9 cellular contexts compared by ENCODE assay signal in the genomic region with DNA sequence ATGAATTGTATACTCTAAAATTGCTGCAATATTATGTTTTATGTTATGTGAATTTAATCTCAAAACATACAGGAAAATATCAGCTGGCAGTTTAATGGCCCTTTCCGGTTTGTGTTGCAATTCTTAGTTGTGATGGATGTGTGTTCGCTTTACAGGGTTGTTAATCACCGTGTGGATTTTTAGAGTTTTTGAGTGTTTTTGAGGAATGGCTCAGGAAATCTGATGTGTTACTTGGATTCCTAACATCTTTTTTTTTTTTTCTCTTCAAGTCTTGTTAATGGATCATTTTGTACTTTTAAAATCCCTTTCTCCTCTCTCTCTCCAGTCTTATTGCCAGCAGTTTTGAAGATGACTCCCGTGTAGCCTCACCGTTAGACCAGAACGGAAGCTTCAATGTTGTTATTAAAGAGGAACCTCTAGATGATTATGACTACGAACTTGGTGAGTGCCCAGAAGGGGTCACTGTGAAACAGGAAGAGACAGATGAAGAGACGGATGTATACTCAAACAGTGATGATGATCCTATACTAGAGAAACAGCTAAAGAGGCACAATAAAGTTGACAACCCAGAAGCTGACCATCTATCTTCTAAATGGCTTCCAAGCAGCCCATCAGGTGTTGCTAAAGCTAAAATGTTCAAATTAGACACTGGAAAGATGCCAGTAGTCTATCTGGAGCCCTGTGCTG. TPM values are rescaled to one million over a fixed set of nuclear protein-coding genes. Genes with fewer than 3 reads are reported as not detected.
A peak's percentile ranks its signal among the peaks of the same experiment; 100 is the strongest.
DNase-seq lines count a peak whose midpoint lies in the region; ATAC-seq, FAIRE-seq and TF ChIP-seq lines count a peak whose summit lies in the region.
"Had no signal": no experiment of that assay in that cellular context is flagged by ENCODE, and none has a peak within 500 bp of the region (broad histone marks: within the 10 kb centered on the region; RNA-seq: fewer than 3 reads in every experiment).

No MANE protein-coding gene starts in this region.

- no peak overlapping the region for H3K4me2 ChIP-seq in astrocyte (ENCODE audit: low read length)

- no peak overlapping the region for H3K27ac Mint-ChIP-seq in astrocyte (ENCODE audit: unreplicated experiment)

- FAIRE-seq in astrocyte (lab: Jason Lieb, UNC) (no peak), urothelium cell line (lab: Jason Lieb, UNC) (no peak)

- H3K9me3 ChIP-seq in BE2C (no peaks in the 10 kb centered on the region), RWPE2 (ENCODE audit: severe bottlenecking) (no peaks in the 10 kb centered on the region), astrocyte (ENCODE audit: insufficient read depth, low read depth, low read length) (no peaks in the 10 kb centered on the region)

- no peaks in the 10 kb centered on the region for H3K27me3 Mint-ChIP-seq in astrocyte (ENCODE audit: low read depth, unreplicated experiment)

- H3K27ac ChIP-seq in RWPE2 (ENCODE audit: poor library complexity, severe bottlenecking) (no peak overlapping the region), astrocyte (ENCODE audit: low read depth, low read length) (no peak overlapping the region)

- peaks cover 72% of the 10 kb centered on the region for H3K79me2 ChIP-seq in astrocyte (ENCODE audit: insufficient read depth, low read length)

- peaks cover 17% of the 10 kb centered on the region for H3K4me1 Mint-ChIP-seq in astrocyte (ENCODE audit: low read depth, unreplicated experiment)

- H3K4me3 ChIP-seq in BE2C (ENCODE audit: low read depth, low read length) = no peak overlapping the region
- H3K4me3 ChIP-seq in RWPE2 (ENCODE audit: severe bottlenecking) = no peak overlapping the region
- no peak overlapping the region for H3K4me3 ChIP-seq in astrocyte (ENCODE audit: insufficient read depth, low read depth, low read length)

- DNase-seq in BE2C = peak; percentile 36
- DNase-seq in RWPE2 (ENCODE audit: low spot score) = no peak
- peak; percentile 7 for DNase-seq in astrocyte (ENCODE audit: low read depth)
- no peak for DNase-seq in left lobe of liver (ENCODE audit: low spot score)
- DNase-seq in urothelium cell line (ENCODE audit: low spot score) = peak; percentile 5

- ATAC-seq in GM18861 (IDR thresholded peaks at IDR 0.05; ENCODE audit: unreplicated experiment) (peak; percentile 92), HG03066 (IDR thresholded peaks at IDR 0.05; ENCODE audit: low read depth, unreplicated experiment) (peak; percentile 75), RWPE2 (ENCODE audit: low read depth) (0 out of 3 replicates have a peak, but pooled peaks have one; percentile 32), left lobe of liver (peak; percentile 54), GM18517 (IDR thresholded peaks at IDR 0.05; ENCODE audit: unreplicated experiment) (no peak)

- H3K27me3 ChIP-seq in BE2C (no peaks in the 10 kb centered on the region), RWPE2 (ENCODE audit: insufficient read depth, poor library complexity, severe bottlenecking) (no peaks in the 10 kb centered on the region), astrocyte (ENCODE audit: insufficient read depth, low read length) (no peaks in the 10 kb centered on the region)

- no peaks in the 10 kb centered on the region for H3K9me3 Mint-ChIP-seq in astrocyte (ENCODE audit: unreplicated experiment)
- H3K9me3 Mint-ChIP-seq: nephron had no signal

- no peak overlapping the region for H3K9ac ChIP-seq in astrocyte (ENCODE audit: low read length)

- TF ChIP-seq CTCF in BE2C (IDR thresholded peaks at IDR 0.05; ENCODE audit: low read depth, low read length) = peak; percentile 64
- TF ChIP-seq CTCF in RWPE2 (IDR thresholded peaks at IDR 0.05; ENCODE audit: poor library complexity, severe bottlenecking) = peak; percentile 48
- peak; percentile 39 for TF ChIP-seq CTCF in astrocyte (IDR thresholded peaks at IDR 0.05; ENCODE audit: insufficient read depth, low read depth, low read length)

- H3K4me3 Mint-ChIP-seq in astrocyte (ENCODE audit: unreplicated experiment) = no peak overlapping the region
- H3K4me3 Mint-ChIP-seq: nephron had no signal

- H4K20me1 ChIP-seq in astrocyte (ENCODE audit: insufficient read depth, low read length) = peaks cover 63% of the 10 kb centered on the region

- no peak overlapping the region for H2AFZ ChIP-seq in astrocyte (ENCODE audit: low read depth, low read length)

- H3K36me3 ChIP-seq in BE2C (peaks cover 18% of the 10 kb centered on the region), RWPE2 (ENCODE audit: low read depth) (peaks cover 42% of the 10 kb centered on the region), astrocyte (ENCODE audit: insufficient read depth, low read length) (peaks cover 2% of the 10 kb centered on the region)

- H3K4me1 ChIP-seq in BE2C (no peaks in the 10 kb centered on the region; the same call in 1 of the 2 replicates), RWPE2 (ENCODE audit: insufficient read depth, poor library complexity, severe bottlenecking) (peaks cover 3% of the 10 kb centered on the region), astrocyte (ENCODE audit: insufficient read depth, low read length) (no peaks in the 10 kb centered on the region)

- peaks cover 6% of the 10 kb centered on the region for H3K36me3 Mint-ChIP-seq in astrocyte (ENCODE audit: low read depth, unreplicated experiment)

RNA-seq across cellular contexts. Expression of gene MGA, which starts 35.7 kb away (rescaled TPM):
- polyA plus RNA-seq in BE2C (2012; ENCODE audit: insufficient read depth, insufficient read length, low read depth) = 10.3 TPM
- total RNA-seq in astrocyte (28.4 and 32.6 TPM in 2 replicates), left lobe of liver (10.7 TPM)

Comparison
In these comparisons a context has a peak if more than half of its experiments do, and no peak if none do; other contexts are left out.
1. DNase-seq: peak in BE2C (single experiment), astrocyte (single experiment) and urothelium cell line (single experiment); none in RWPE2 (single experiment) and left lobe of liver (single experiment).
2. Peak in every context shown above with its lines, with median percentiles within 50 percentile points of each other: CTCF ChIP-seq.